ENCODE assay signal across 8 cellular contexts in the genomic region with DNA sequence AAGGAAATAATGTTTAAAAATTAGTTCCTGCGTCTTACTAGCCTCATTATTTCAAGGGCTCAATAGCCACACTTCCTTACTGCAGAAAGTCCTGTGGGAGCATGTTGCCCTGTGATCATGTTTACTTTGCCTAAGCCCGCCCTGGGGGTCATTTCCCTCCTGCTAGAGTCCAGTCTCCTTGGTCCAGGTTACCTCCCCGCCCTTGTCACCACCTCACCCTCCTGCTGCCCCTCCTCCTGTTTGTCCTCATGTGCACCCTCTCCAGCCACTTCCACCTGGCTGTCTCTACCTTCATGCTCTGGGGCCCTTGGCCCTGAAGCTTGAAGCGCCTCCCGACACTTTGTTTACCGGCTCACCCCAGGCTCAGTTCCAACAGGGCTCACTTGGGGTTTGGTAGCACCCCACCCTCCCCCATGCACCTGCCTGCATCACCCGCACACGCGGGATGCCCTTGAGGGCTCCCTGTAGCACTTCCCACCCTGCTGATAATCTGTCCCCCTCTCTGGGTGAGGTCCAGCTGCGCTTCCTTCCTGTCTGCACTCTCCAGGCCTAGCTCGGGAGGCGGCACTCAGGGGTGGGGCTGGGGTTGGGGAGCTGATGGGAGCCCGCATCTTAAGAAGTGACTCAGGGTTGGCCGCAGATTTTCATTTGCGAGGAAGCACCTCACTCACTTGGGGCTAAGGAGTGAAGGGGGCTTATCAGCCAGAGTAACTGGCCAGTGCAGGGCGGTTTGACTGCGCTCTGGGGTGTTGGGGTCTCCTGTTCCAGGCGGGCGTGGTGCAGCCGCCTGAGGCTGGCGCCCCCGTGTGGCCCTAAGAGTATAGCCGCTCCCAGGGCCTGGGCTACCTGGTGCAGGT. TPM values are rescaled to one million over a fixed set of nuclear protein-coding genes. Genes with fewer than 3 reads are reported as not detected.
A peak's percentile ranks its signal among the peaks of the same experiment; 100 is the strongest.
DNase-seq lines count a peak whose midpoint lies in the region; ATAC-seq lines count a peak whose summit lies in the region.

No MANE protein-coding gene starts in this region.

- no peaks in the 10 kb centered on the region for H3K36me3 Mint-ChIP-seq in activated CD8-positive, alpha-beta memory T cell treated with anti-CD3 and anti-CD28 coated beads, Interleukin-2, amount 10 ng/mL, durations not matched to agents 7 days and 5 days

- no peak overlapping the region for H3K4me3 Mint-ChIP-seq in activated CD8-positive, alpha-beta memory T cell treated with anti-CD3 and anti-CD28 coated beads, Interleukin-2, amount 10 ng/mL, durations not matched to agents 7 days and 5 days

- peaks cover 19% of the 10 kb centered on the region for H3K27me3 Mint-ChIP-seq in activated CD8-positive, alpha-beta memory T cell treated with anti-CD3 and anti-CD28 coated beads, Interleukin-2, amount 10 ng/mL, durations not matched to agents 7 days and 5 days

- DNase-seq in Right ventricle myocardium inferior (ENCODE audit: missing footprints), result no peak
- DNase-seq in cardiac septum (ENCODE audit: low spot score), result no peak
- peak; percentile 73 for DNase-seq in NCI-H2029 treated with DMSO at 0.1 percent for 48 hours (lab: John Stamatoyannopoulos, UW)
- DNase-seq in activated CD8-positive, alpha-beta memory T cell treated with anti-CD3 and anti-CD28 coated beads, Interleukin-2, amount 10 ng/mL, durations not matched to agents 7 days and 5 days, result peak; percentile 58
- DNase-seq in germinal center (ENCODE audit: low spot score), result peak; percentile 81
- peak; percentile 41 for DNase-seq in stimulated activated CD4-positive, alpha-beta T cell treated with anti-CD3 and anti-CD28 coated beads, Interleukin-1b, Interleukin-23, amount 100 ng/mL, for 48 hours

- H3K27ac Mint-ChIP-seq in activated CD8-positive, alpha-beta memory T cell treated with anti-CD3 and anti-CD28 coated beads, Interleukin-2, amount 10 ng/mL, durations not matched to agents 7 days and 5 days, result no peak overlapping the region

- CTCF ChIA-PET in activated CD8-positive, alpha-beta memory T cell treated with anti-CD3 and anti-CD28 coated beads, Interleukin-2, amount 10 ng/mL, durations not matched to agents 7 days and 5 days (lab: Charles Lee), result interaction anchor here (0.7 to 11.2 kb wide), 14 partner anchors 9 to 137 kb away, joined by 3 to 269 read pairs (median 3); no protein-coding TSS in a partner anchor

- H3K4me1 Mint-ChIP-seq in activated CD8-positive, alpha-beta memory T cell treated with anti-CD3 and anti-CD28 coated beads, Interleukin-2, amount 10 ng/mL, durations not matched to agents 7 days and 5 days, result peaks cover 41% of the 10 kb centered on the region

- no peaks in the 10 kb centered on the region for H3K9me3 Mint-ChIP-seq in activated CD8-positive, alpha-beta memory T cell treated with anti-CD3 and anti-CD28 coated beads, Interleukin-2, amount 10 ng/mL, durations not matched to agents 7 days and 5 days (ENCODE audit: low read depth)

- intact Hi-C loops in Right ventricle myocardium inferior (cut with DNase I) (loop anchor here (2.0 to 5.0 kb wide), 3 partner anchors 37 to 117 kb away; no protein-coding TSS in a partner anchor), cardiac septum (cut with DNase I) (loop anchor here (5.0 kb wide), 1 partner anchor 117 kb away; no protein-coding TSS in a partner anchor)

- ATAC-seq in Right ventricle myocardium inferior, result peak; percentile 34
- peak; percentile 82 for ATAC-seq in activated CD8-positive, alpha-beta memory T cell treated with anti-CD3 and anti-CD28 coated beads, Interleukin-2, amount 10 ng/mL, durations not matched to agents 7 days and 5 days
- ATAC-seq in HG03571 (IDR thresholded peaks at IDR 0.05; ENCODE audit: unreplicated experiment), result no peak
- no peak for ATAC-seq in HG02798 (IDR thresholded peaks at IDR 0.05; ENCODE audit: poor library complexity, unreplicated experiment)

RNA-seq across cellular contexts. Expression of gene SMIM41, which starts 40.1 kb away (rescaled TPM):
- 0.16 TPM for total RNA-seq in Right ventricle myocardium inferior
- not detected for total RNA-seq in cardiac septum
- total RNA-seq in activated CD8-positive, alpha-beta memory T cell treated with anti-CD3 and anti-CD28 coated beads, Interleukin-2, amount 10 ng/mL, durations not matched to agents 7 days and 5 days, result not detected

RNA-seq across cellular contexts. Expression of gene ATG101, which starts 49.8 kb away (rescaled TPM):
- 24.9 TPM for total RNA-seq in Right ventricle myocardium inferior
- 23.2 TPM for total RNA-seq in cardiac septum
- 10 to 100 TPM; 33.3 to 42.2 TPM for total RNA-seq in activated CD8-positive, alpha-beta memory T cell treated with anti-CD3 and anti-CD28 coated beads, Interleukin-2, amount 10 ng/mL, durations not matched to agents 7 days and 5 days

Comparison
In these comparisons a context has a peak if more than half of its experiments do, and no peak if none do; other contexts are left out.
1. ATAC-seq: peak in Right ventricle myocardium inferior (single experiment) and activated CD8-positive, alpha-beta memory T cell treated with anti-CD3 and anti-CD28 coated beads, Interleukin-2, amount 10 ng/mL, durations not matched to agents 7 days and 5 days (single experiment); none in HG03571 (single experiment) and HG02798 (single experiment).
2. DNase-seq: peak in NCI-H2029 treated with DMSO at 0.1 percent for 48 hours (single experiment), activated CD8-positive, alpha-beta memory T cell treated with anti-CD3 and anti-CD28 coated beads, Interleukin-2, amount 10 ng/mL, durations not matched to agents 7 days and 5 days (single experiment), germinal center (single experiment) and stimulated activated CD4-positive, alpha-beta T cell treated with anti-CD3 and anti-CD28 coated beads, Interleukin-1b, Interleukin-23, amount 100 ng/mL, for 48 hours (single experiment); none in Right ventricle myocardium inferior (single experiment) and cardiac septum (single experiment).